Comparison of ENCODE assay signal across 18 cellular contexts in genomic region chr13:64579331-64579730, GRCh38.
DNase-seq lines count a peak whose midpoint lies in the region; ATAC-seq and TF ChIP-seq lines count a peak whose summit lies in the region.
"Had no signal": no experiment of that assay in that cellular context is flagged by ENCODE, and none has a peak within 500 bp of the region (broad histone marks: within the 10 kb centered on the region; RNA-seq: fewer than 3 reads in every experiment).

No MANE protein-coding gene starts in this region.

- H3K4me2 ChIP-seq in PC-9: no peak overlapping the region
- H3K4me2 ChIP-seq: BLaER1 treated with 17β-estradiol and CSF1 and Interleukin-3, amounts not matched to agents 10 nM and 100 nM had no signal

- no peaks in the 10 kb centered on the region for H3K4me1 ChIP-seq in PC-9 (replicated peaks; ENCODE audit: insufficient read depth)
- H3K4me1 ChIP-seq: BLaER1 treated with 17β-estradiol and CSF1 and Interleukin-3, amounts not matched to agents 10 nM and 100 nM; HAP-1 had no signal

- H4K20me1 ChIP-seq in PC-9 (ENCODE audit: insufficient read depth): no peaks in the 10 kb centered on the region
- H4K20me1 ChIP-seq: BLaER1 treated with 17β-estradiol and CSF1 and Interleukin-3, amounts not matched to agents 10 nM and 100 nM had no signal

- H3K9me2 ChIP-seq in PC-9 (ENCODE audit: insufficient read depth): no peaks in the 10 kb centered on the region; the same call in 1 of the 2 replicates

- no peak overlapping the region for H3K27ac ChIP-seq in PC-9
- H3K27ac ChIP-seq: BLaER1 treated with 17β-estradiol and CSF1 and Interleukin-3, amounts not matched to agents 10 nM and 100 nM had no signal

- intact Hi-C loops in PC-9 (cut with micrococcal nuclease; ENCODE audit: unreplicated experiment): no loop called here

- no peak for ATAC-seq in HG03354 (IDR thresholded peaks at IDR 0.05; ENCODE audit: poor library complexity, severe bottlenecking, unreplicated experiment)
- ATAC-seq: CD8-positive, alpha-beta T cell; GM12878; HepG2 had no signal

- TF ChIP-seq CTCF in PC-9 (conservative IDR thresholded peaks at IDR 0.05): no peak

- no peaks in the 10 kb centered on the region for H3F3A ChIP-seq in PC-9 (ENCODE audit: insufficient read depth, low read depth)

- CTCF ChIA-PET in PC-9 (lab: Charles Lee): no interaction called here
- CTCF ChIA-PET in HEK293T (lab: Yijun Ruan, JAX): no interaction called here

- no peaks in the 10 kb centered on the region for H3K9me3 ChIP-seq in PC-9 (ENCODE audit: insufficient read depth, low read depth)
- H3K9me3 ChIP-seq: HAP-1 had no signal

- no peaks in the 10 kb centered on the region for H3K36me3 ChIP-seq in PC-9 (ENCODE audit: low read depth)
- H3K36me3 ChIP-seq: BLaER1 treated with 17β-estradiol and CSF1 and Interleukin-3, amounts not matched to agents 10 nM and 100 nM; HAP-1 had no signal

- no peak overlapping the region for H3K4me3 ChIP-seq in PC-9
- H3K4me3 ChIP-seq: BLaER1 treated with 17β-estradiol and CSF1 and Interleukin-3, amounts not matched to agents 10 nM and 100 nM; GM12878; HAP-1 had no signal

- H2AFZ ChIP-seq in PC-9: 0 out of 2 replicates have a peak overlapping the region, but pooled peaks have one; percentile 28

- POLR2A ChIA-PET in PC-9 (lab: Charles Lee; ENCODE audit: unreplicated experiment): no interaction called here
- POLR2A ChIA-PET in HEK293T (lab: Yijun Ruan, JAX): no interaction called here

- no peaks in the 10 kb centered on the region for H3K27me3 ChIP-seq in PC-9 (ENCODE audit: insufficient read depth, low read depth)
- H3K27me3 ChIP-seq: BLaER1 treated with 17β-estradiol and CSF1 and Interleukin-3, amounts not matched to agents 10 nM and 100 nM had no signal

- H3K79me2 ChIP-seq in PC-9 (ENCODE audit: low read depth): no peaks in the 10 kb centered on the region

- DNase-seq in NCI-H1417 (lab: John Stamatoyannopoulos, UW) (peak in 2 of 3 experiments; percentile 31 to 80), NCI-H1417 treated with DMSO at 0.1 percent for 48 hours (lab: John Stamatoyannopoulos, UW) (no peak), NCI-H446 treated with DMSO at 0.1 percent for 48 hours (lab: John Stamatoyannopoulos, UW) (peak; percentile 9), PC-9 (no peak), A172 (ENCODE audit: low spot score) (no peak), HEK293T (ENCODE audit: extremely low spot score) (no peak)
- no peak for DNase-seq in activated effector memory CD4-positive, alpha-beta T cell treated with anti-CD3 and anti-CD28 coated beads, Interleukin-2, amount 50 U/mL, for 16 hours
- DNase-seq: 8988T; CD8-positive, alpha-beta T cell; DMS 273 treated with DMSO at 0.1 percent for 48 hours; DMS53; DND-41; EL had no signal

- no TSS peak for BruUV-seq in PC-9 (replicated peaks; lab: Mats Ljungman, UMichigan)

TF ChIP-seq in HEK293T, 16 proteins besides CTCF, POLR2A, EP300 and RAD21:
- no peak for TF ChIP-seq NFRKB (IDR thresholded peaks at IDR 0.05)
- no peak for TF ChIP-seq LEF1 (IDR thresholded peaks at IDR 0.05; ENCODE audit: borderline replicate concordance)
- TF ChIP-seq FOXK2 (IDR thresholded peaks at IDR 0.05): no peak
- TF ChIP-seq FOXA1 (IDR thresholded peaks at IDR 0.05): no peak
- no peak for TF ChIP-seq TARDBP (IDR thresholded peaks at IDR 0.05)
- TF ChIP-seq SUZ12 (IDR thresholded peaks at IDR 0.05): no peak
- no peak for TF ChIP-seq ELF4 (IDR thresholded peaks at IDR 0.05)
- TF ChIP-seq ZNF384 (IDR thresholded peaks at IDR 0.05): no peak
- TF ChIP-seq PKNOX1 (IDR thresholded peaks at IDR 0.05): no peak
- TF ChIP-seq ARNT (IDR thresholded peaks at IDR 0.05): no peak
- TF ChIP-seq SP1 (IDR thresholded peaks at IDR 0.05): no peak

Comparison
In these comparisons a context has a peak if more than half of its experiments do, and no peak if none do; other contexts are left out.
1. DNase-seq: peak in NCI-H1417 (2 of 3) and NCI-H446 treated with DMSO at 0.1 percent for 48 hours (single experiment); none in NCI-H1417 treated with DMSO at 0.1 percent for 48 hours (single experiment), PC-9 (0 of 2), A172 (single experiment), activated effector memory CD4-positive, alpha-beta T cell treated with anti-CD3 and anti-CD28 coated beads, Interleukin-2, amount 50 U/mL, for 16 hours (single experiment) and HEK293T (single experiment).